Comparison of ENCODE assay signal across 12 cellular contexts in the genomic region with DNA sequence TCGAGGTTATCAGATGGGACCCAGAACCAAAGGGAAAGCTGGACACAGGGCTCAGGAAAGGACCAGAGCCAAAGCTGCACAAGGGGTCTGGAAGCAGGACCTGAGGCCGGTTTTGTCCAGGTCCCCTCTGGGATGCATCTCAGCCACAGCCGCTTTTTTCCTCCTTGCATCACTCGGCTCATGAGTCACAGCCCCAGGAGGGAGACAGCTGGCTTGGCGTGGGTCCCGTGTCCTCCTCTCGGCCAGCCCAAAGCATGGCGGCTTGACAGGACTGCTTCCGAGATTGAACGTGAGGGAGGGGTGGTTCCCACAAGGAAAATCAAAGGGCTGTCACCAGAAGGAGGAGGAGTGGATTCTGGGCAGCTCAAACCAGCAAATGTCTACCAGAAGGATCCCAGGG. TPM values are rescaled to one million over a fixed set of nuclear protein-coding genes. Genes with fewer than 3 reads are reported as not detected.
DNase-seq lines count a peak whose midpoint lies in the region; ATAC-seq and TF ChIP-seq lines count a peak whose summit lies in the region.
"Had no signal": no experiment of that assay in that cellular context is flagged by ENCODE, and none has a peak within 500 bp of the region (broad histone marks: within the 10 kb centered on the region; RNA-seq: fewer than 3 reads in every experiment).

No MANE protein-coding gene starts in this region.

- in situ Hi-C loops in astrocyte of the spinal cord (cut with HindIII; ENCODE audit: low sequenced_read_pairs), result no loop called here

- intact Hi-C loops in Right ventricle myocardium superior (cut with DNase I), result no loop called here

- DNase-seq in Ammon's horn (ENCODE audit: low spot score) (peak; percentile 45), LNCaP clone FGC (ENCODE audit: low read depth) (peak; percentile 13), astrocyte of the spinal cord (ENCODE audit: low read depth, low spot score) (peak; percentile 63), kidney tubule cell (ENCODE audit: low spot score) (peak; percentile 30), DMS153 (lab: John Stamatoyannopoulos, UW) (no peak), Right ventricle myocardium superior (no peak), NCI-H1105 treated with DMSO at 0.1 percent for 48 hours (lab: John Stamatoyannopoulos, UW) (no peak)
- no peak for DNase-seq in activated CD8-positive, alpha-beta memory T cell treated with anti-CD3 and anti-CD28 coated beads, Interleukin-2, amount 50 U/mL, for 48 hours
- DNase-seq: NCI-H510A treated with DMSO at 0.1 percent for 48 hours, nephron progenitor cell, T-helper 2 cell, testis had no signal

- TF ChIP-seq CTCF in LNCaP clone FGC (IDR thresholded peaks at IDR 0.05; ENCODE audit: control insufficient read depth, extremely low read depth, insufficient read depth) (no peak), astrocyte of the spinal cord (IDR thresholded peaks at IDR 0.05; ENCODE audit: low read depth, low read length) (no peak)

- no peak overlapping the region for H3K4me3 ChIP-seq in LNCaP clone FGC (ENCODE audit: low read depth, low read length)
- no peak overlapping the region for H3K4me3 ChIP-seq in astrocyte of the spinal cord (ENCODE audit: low read depth, low read length)
- H3K4me3 ChIP-seq: testis had no signal

- no peak for ATAC-seq in Right ventricle myocardium superior (ENCODE audit: poor library complexity)

RNA-seq across cellular contexts. Expression of gene CPLX2, which starts 56.7 kb away (rescaled TPM):
- total RNA-seq in Right ventricle myocardium superior, result not detected

Comparison
In these comparisons a context has a peak if more than half of its experiments do, and no peak if none do; other contexts are left out.
1. DNase-seq: peak in Ammon's horn (single experiment), LNCaP clone FGC (single experiment), astrocyte of the spinal cord (single experiment) and kidney tubule cell (single experiment); none in activated CD8-positive, alpha-beta memory T cell treated with anti-CD3 and anti-CD28 coated beads, Interleukin-2, amount 50 U/mL, for 48 hours (single experiment), DMS153 (single experiment), Right ventricle myocardium superior (single experiment) and NCI-H1105 treated with DMSO at 0.1 percent for 48 hours (single experiment).